ENCODE assay signal across 12 cellular contexts in genomic region chr2:217995741-217996141, GRCh38. TPM values are rescaled to one million over a fixed set of nuclear protein-coding genes. Genes with fewer than 3 reads are reported as not detected.
DNase-seq lines count a peak whose midpoint lies in the region; ATAC-seq and TF ChIP-seq lines count a peak whose summit lies in the region.
"Had no signal": no experiment of that assay in that cellular context is flagged by ENCODE, and none has a peak within 500 bp of the region (broad histone marks: within the 10 kb centered on the region; RNA-seq: fewer than 3 reads in every experiment).

No MANE protein-coding gene starts in this region.

- DNase-seq in GM23248 (peak; percentile 84), chondrocyte (ENCODE audit: low spot score) (no peak), islet precursor cell (peak; percentile 73), smooth muscle cell (lab: John Stamatoyannopoulos, UW; ENCODE audit: unreplicated experiment) (no peak), glomerular visceral epithelial cell (ENCODE audit: extremely low spot score) (no peak)
- DNase-seq in stimulated activated naive B cell treated with anti-CD40 and anti-IgM and Interleukin-4, amounts not matched to agents 10 μg/mL and 1 μg/mL and 100 μg/mL, for 72 hours, result no peak
- DNase-seq: activated CD4-positive, alpha-beta memory T cell treated with anti-CD3 and anti-CD28 coated beads, Interleukin-2, amount 10 ng/mL, durations not matched to agents 7 days and 5 days; NCI-H1048; NCI-H526 treated with DMSO at 0.1 percent for 48 hours; occipital lobe had no signal

- H3K4me1 Mint-ChIP-seq in chondrocyte (ENCODE audit: low read depth), result peaks cover 85% of the 10 kb centered on the region
- no peaks in the 10 kb centered on the region for H3K4me1 Mint-ChIP-seq in stimulated activated naive B cell treated with anti-CD40 and anti-IgM and Interleukin-4, amounts not matched to agents 10 μg/mL and 1 μg/mL and 100 μg/mL, for 72 hours
- H3K4me1 Mint-ChIP-seq: activated CD4-positive, alpha-beta memory T cell treated with anti-CD3 and anti-CD28 coated beads, Interleukin-2, amount 10 ng/mL, durations not matched to agents 7 days and 5 days had no signal

- in situ Hi-C loops in GM23248 (cut with MboI), result no loop called here

- H3K9me2 ChIP-seq in GM23248 (ENCODE audit: insufficient read depth), result no peaks in the 10 kb centered on the region

- H4K20me1 ChIP-seq in GM23248 (ENCODE audit: insufficient read depth) (0 out of 2 replicates have a peak, but pooled peaks cover 8% of the 10 kb centered on the region), smooth muscle cell (ENCODE audit: low read depth) (peaks cover 69% of the 10 kb centered on the region)

- peak overlapping the region; percentile 82 for H3K4me2 ChIP-seq in GM23248 (ENCODE audit: unreplicated experiment)
- H3K4me2 ChIP-seq in smooth muscle cell, result peak overlapping the region; percentile 78

- peaks cover 64% of the 10 kb centered on the region for H3F3A ChIP-seq in GM23248 (ENCODE audit: insufficient read depth)
- peaks cover 37% of the 10 kb centered on the region for H3F3A ChIP-seq in smooth muscle cell (ENCODE audit: low read depth)

- no peaks in the 10 kb centered on the region for H3K9me3 Mint-ChIP-seq in chondrocyte (ENCODE audit: low read depth)
- H3K9me3 Mint-ChIP-seq in stimulated activated naive B cell treated with anti-CD40 and anti-IgM and Interleukin-4, amounts not matched to agents 10 μg/mL and 1 μg/mL and 100 μg/mL, for 72 hours, result no peaks in the 10 kb centered on the region
- H3K9me3 Mint-ChIP-seq: activated CD4-positive, alpha-beta memory T cell treated with anti-CD3 and anti-CD28 coated beads, Interleukin-2, amount 10 ng/mL, durations not matched to agents 7 days and 5 days had no signal

- H2AFZ ChIP-seq in GM23248 (no peak overlapping the region), smooth muscle cell (ENCODE audit: low read depth) (no peak overlapping the region)

- no peaks in the 10 kb centered on the region for H3K9me3 ChIP-seq in GM23248 (ENCODE audit: low read depth)
- H3K9me3 ChIP-seq in smooth muscle cell (replicated peaks; ENCODE audit: low read depth), result no peaks in the 10 kb centered on the region

- TF ChIP-seq CTCF in chondrocyte (IDR thresholded peaks at IDR 0.05) (no peak), smooth muscle cell (IDR thresholded peaks at IDR 0.05; ENCODE audit: borderline replicate concordance, insufficient read depth, poor library complexity, severe bottlenecking) (no peak)

- no peak for ATAC-seq in stimulated activated naive B cell treated with anti-CD40 and anti-IgM and Interleukin-4, amounts not matched to agents 10 μg/mL and 1 μg/mL and 100 μg/mL, for 72 hours (replicated peaks)
- ATAC-seq in GM18502 (IDR thresholded peaks at IDR 0.05; ENCODE audit: poor library complexity, unreplicated experiment) (no peak), HG03442 (IDR thresholded peaks at IDR 0.05; ENCODE audit: unreplicated experiment) (no peak)

- peak overlapping the region; percentile 55 for H3K4me3 ChIP-seq in GM23248
- H3K4me3 ChIP-seq in smooth muscle cell, result no peak overlapping the region

- H3K27me3 Mint-ChIP-seq in chondrocyte (ENCODE audit: low read depth), result no peaks in the 10 kb centered on the region
- peaks cover 8 to 13% of the 10 kb centered on the region in 2 donors for H3K27me3 Mint-ChIP-seq in stimulated activated naive B cell treated with anti-CD40 and anti-IgM and Interleukin-4, amounts not matched to agents 10 μg/mL and 1 μg/mL and 100 μg/mL, for 72 hours

- WGBS in GM23248 (ENCODE audit: low coverage in 1 of 2, low lambda C conversion rate in 2 of 2, missing lambda C conversion rate in 2 of 2), 2 experiments, result 1 to 7% methylated on average over 5 to 7 of the region's 7 CpGs
- 20% methylated on average over 7 of the region's 7 CpGs for WGBS in smooth muscle cell (ENCODE audit: low lambda C conversion rate)

- H3K4me1 ChIP-seq in GM23248 (ENCODE audit: insufficient read depth) (peaks cover 81% of the 10 kb centered on the region), smooth muscle cell (ENCODE audit: low read depth) (peaks cover 25% of the 10 kb centered on the region)

- H3K27me3 ChIP-seq in GM23248 (replicated peaks; ENCODE audit: insufficient read depth), result no peaks in the 10 kb centered on the region
- no peaks in the 10 kb centered on the region for H3K27me3 ChIP-seq in smooth muscle cell (ENCODE audit: low read depth)

- H3K9ac ChIP-seq in GM23248 (peak overlapping the region; percentile 71), smooth muscle cell (ENCODE audit: low read depth) (peak overlapping the region; percentile 58)

- H3K79me2 ChIP-seq in GM23248 (ENCODE audit: insufficient read depth) (peaks cover 87% of the 10 kb centered on the region), smooth muscle cell (ENCODE audit: low read depth) (peaks cover 68% of the 10 kb centered on the region)

- peak overlapping the region; percentile 88 for H3K27ac ChIP-seq in GM23248
- H3K27ac ChIP-seq in smooth muscle cell (ENCODE audit: low read depth), result peak overlapping the region; percentile 98

- peak overlapping the region; percentile 84 for H3K27ac Mint-ChIP-seq in chondrocyte (ENCODE audit: unreplicated experiment)
- no peak overlapping the region for H3K27ac Mint-ChIP-seq in stimulated activated naive B cell treated with anti-CD40 and anti-IgM and Interleukin-4, amounts not matched to agents 10 μg/mL and 1 μg/mL and 100 μg/mL, for 72 hours
- H3K27ac Mint-ChIP-seq: activated CD4-positive, alpha-beta memory T cell treated with anti-CD3 and anti-CD28 coated beads, Interleukin-2, amount 10 ng/mL, durations not matched to agents 7 days and 5 days had no signal

- H3K36me3 ChIP-seq in GM23248 (ENCODE audit: low read depth) (no peaks in the 10 kb centered on the region), smooth muscle cell (ENCODE audit: low read depth) (no peaks in the 10 kb centered on the region)

- peaks cover 8% of the 10 kb centered on the region for H3K36me3 Mint-ChIP-seq in chondrocyte (ENCODE audit: low read depth)
- no peaks in the 10 kb centered on the region for H3K36me3 Mint-ChIP-seq in stimulated activated naive B cell treated with anti-CD40 and anti-IgM and Interleukin-4, amounts not matched to agents 10 μg/mL and 1 μg/mL and 100 μg/mL, for 72 hours

- H3K4me3 Mint-ChIP-seq in chondrocyte (ENCODE audit: unreplicated experiment), result no peak overlapping the region
- H3K4me3 Mint-ChIP-seq in stimulated activated naive B cell treated with anti-CD40 and anti-IgM and Interleukin-4, amounts not matched to agents 10 μg/mL and 1 μg/mL and 100 μg/mL, for 72 hours, result no peak overlapping the region
- H3K4me3 Mint-ChIP-seq: activated CD4-positive, alpha-beta memory T cell treated with anti-CD3 and anti-CD28 coated beads, Interleukin-2, amount 10 ng/mL, durations not matched to agents 7 days and 5 days had no signal

RNA-seq across cellular contexts. Expression of gene TNS1, which starts 7.1 kb away (rescaled TPM):
- total RNA-seq in GM23248 (2014; rRNA removed; shearing (Covaris generic)), result 99.3 and 104 TPM in 2 replicates
- 78.6 and 81.6 TPM in 2 replicates for polyA plus RNA-seq in GM23248 (2016; fragmentation: Nextera tagmentation; extraction: Ambion mirVana)
- 227 to 272 TPM (median 249 TPM) in 3 replicates for total RNA-seq in chondrocyte
- total RNA-seq in smooth muscle cell, result 61.5 and 67.7 TPM in 2 replicates
- 45.0 and 52.3 TPM in 2 replicates for polyA plus RNA-seq in smooth muscle cell

Comparison
In these comparisons a context has a peak if more than half of its experiments do, and no peak if none do; other contexts are left out.
1. DNase-seq: peak in GM23248 (single experiment) and islet precursor cell (single experiment); none in chondrocyte (single experiment), smooth muscle cell (single experiment), stimulated activated naive B cell treated with anti-CD40 and anti-IgM and Interleukin-4, amounts not matched to agents 10 μg/mL and 1 μg/mL and 100 μg/mL, for 72 hours (single experiment) and glomerular visceral epithelial cell (single experiment).